Comparison of ENCODE assay signal across 37 cellular contexts in the genomic region with DNA sequence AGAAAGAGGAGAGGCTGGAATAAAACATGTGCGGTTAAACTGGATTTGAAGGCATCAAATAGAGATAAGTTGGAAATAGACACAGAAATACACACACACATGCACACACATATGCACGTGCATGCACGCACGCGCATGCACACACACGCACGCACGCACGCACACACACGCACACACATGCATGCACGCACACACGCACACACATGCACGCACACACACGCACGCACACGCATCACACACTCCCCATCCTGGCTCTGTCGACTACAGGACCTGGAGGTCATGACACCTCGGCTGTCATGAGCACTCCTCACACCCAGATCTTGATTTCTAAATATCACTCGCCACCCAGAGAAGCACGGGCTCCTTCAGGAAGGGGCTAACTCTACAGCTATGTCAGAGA. TPM values are rescaled to one million over a fixed set of nuclear protein-coding genes. Genes with fewer than 3 reads are reported as not detected.
"Had no signal": no experiment of that assay in that cellular context is flagged by ENCODE, and none has a peak within 500 bp of the region (broad histone marks: within the 10 kb centered on the region; RNA-seq: fewer than 3 reads in every experiment).

No MANE protein-coding gene starts in this region.

- H3K27me3 ChIP-seq: adrenal gland, brain microvascular endothelial cell had no signal

- DNase-seq: activated B cell treated with CpG ODN at 0.5 μM for 24 hours; activated CD4-positive, alpha-beta T cell treated with anti-CD3 and anti-CD28 coated beads for 48 hours; activated CD4-positive, alpha-beta T cell treated with anti-CD3 and anti-CD28 coated beads, Interleukin-2, amount 50 U/mL, for 1 hour; activated CD4-positive, alpha-beta T cell treated with anti-CD3 and anti-CD28 coated beads, Interleukin-2, amount 50 U/mL, for 48 hours; activated CD8-positive, alpha-beta memory T cell treated with anti-CD3 and anti-CD28 coated beads for 24 hours; activated CD8-positive, alpha-beta T cell treated with anti-CD3 and anti-CD28 coated beads for 36 hours; activated effector memory CD4-positive, alpha-beta T cell treated with anti-CD3 and anti-CD28 coated beads, Interleukin-2, amount 50 U/mL, for 16 hours; activated naive CD4-positive, alpha-beta T cell treated with anti-CD3 and anti-CD28 coated beads for 36 hours; activated naive CD8-positive, alpha-beta T cell treated with anti-CD3 and anti-CD28 coated beads for 36 hours; activated naive CD8-positive, alpha-beta T cell treated with anti-CD3 and anti-CD28 coated beads, Interleukin-2, amount 50 U/mL, for 24 hours; activated T-cell treated with anti-CD3 and anti-CD28 coated beads, Interleukin-2, amount 50 U/mL, for 1 hour; activated T-cell treated with anti-CD3 and anti-CD28 coated beads, Interleukin-2, amount 50 U/mL, for 48 hours; adrenal gland; amygdala; aorta; brain microvascular endothelial cell; caudate nucleus; cortex of kidney; dermis blood vessel endothelial cell; effector CD4-positive, alpha-beta T cell; effector memory CD8-positive, alpha-beta T cell; esophagus squamous epithelium; foreskin melanocyte; T-helper 17 cell; T1000; WERI-Rb-1 had no signal

- H3K9me3 ChIP-seq: adrenal gland had no signal

- H3K4me1 ChIP-seq: adrenal gland, gastroesophageal sphincter had no signal

- H3K27ac ChIP-seq: adrenal gland, brain microvascular endothelial cell, epithelial cell of prostate, esophagus squamous epithelium, gastroesophageal sphincter, WERI-Rb-1 had no signal

- ATAC-seq: activated CD4-positive, CD25-positive, alpha-beta regulatory T cell treated with anti-CD3 and anti-CD28 coated beads, Interleukin-2, amount 50 U/mL, for 24 hours; activated CD8-positive, alpha-beta T cell treated with anti-CD3 and anti-CD28 coated beads for 36 hours; activated naive CD8-positive, alpha-beta T cell treated with anti-CD3 and anti-CD28 coated beads, Interleukin-2, amount 50 U/mL, for 24 hours; effector memory CD8-positive, alpha-beta T cell; gastroesophageal sphincter; T-helper 17 cell had no signal

- FAIRE-seq: bronchial epithelial cell, colon, endothelial cell of umbilical vein had no signal

- H3K4me3 ChIP-seq: adrenal gland, esophagus squamous epithelium, gastroesophageal sphincter had no signal

- H3K36me3 ChIP-seq: adrenal gland, brain microvascular endothelial cell, esophagus squamous epithelium, gastroesophageal sphincter, WERI-Rb-1 had no signal

RNA-seq across cellular contexts. Expression of a gene that starts 51.8 kb away (rescaled TPM):
- total RNA-seq: activated B cell treated with CpG ODN at 0.5 μM for 24 hours; activated CD8-positive, alpha-beta T cell treated with anti-CD3 and anti-CD28 coated beads for 36 hours; activated naive CD4-positive, alpha-beta T cell treated with anti-CD3 and anti-CD28 coated beads for 36 hours; activated naive CD8-positive, alpha-beta T cell treated with anti-CD3 and anti-CD28 coated beads for 36 hours; activated T-helper 1 cell treated with anti-CD3 and anti-CD28 coated beads, Interleukin-12 subunit alpha, Interleukin-12 subunit beta, Interleukin-2, Interleukin-4 antibody, amounts not matched to agents 30 ng/mL and 10 ng/mL and 1 ng/mL, durations not matched to agents 14 hours and 24 hours and 36 hours; activated T-helper 2 cell treated with anti-CD3 and anti-CD28 coated beads, Interferon-gamma antibody, Interleukin-2, Interleukin-4, amounts not matched to agents 10 μg/mL and 5 μg/mL and 100 μg/mL, durations not matched to agents 14 hours and 24 hours and 36 hours; bronchial epithelial cell; dermis blood vessel endothelial cell; endothelial cell of umbilical vein; fibroblast of villous mesenchyme; glomerular endothelial cell; T-helper 17 cell had no signal
- polyA plus RNA-seq: aorta, fibroblast of lung had no signal
